In the genomic region with DNA sequence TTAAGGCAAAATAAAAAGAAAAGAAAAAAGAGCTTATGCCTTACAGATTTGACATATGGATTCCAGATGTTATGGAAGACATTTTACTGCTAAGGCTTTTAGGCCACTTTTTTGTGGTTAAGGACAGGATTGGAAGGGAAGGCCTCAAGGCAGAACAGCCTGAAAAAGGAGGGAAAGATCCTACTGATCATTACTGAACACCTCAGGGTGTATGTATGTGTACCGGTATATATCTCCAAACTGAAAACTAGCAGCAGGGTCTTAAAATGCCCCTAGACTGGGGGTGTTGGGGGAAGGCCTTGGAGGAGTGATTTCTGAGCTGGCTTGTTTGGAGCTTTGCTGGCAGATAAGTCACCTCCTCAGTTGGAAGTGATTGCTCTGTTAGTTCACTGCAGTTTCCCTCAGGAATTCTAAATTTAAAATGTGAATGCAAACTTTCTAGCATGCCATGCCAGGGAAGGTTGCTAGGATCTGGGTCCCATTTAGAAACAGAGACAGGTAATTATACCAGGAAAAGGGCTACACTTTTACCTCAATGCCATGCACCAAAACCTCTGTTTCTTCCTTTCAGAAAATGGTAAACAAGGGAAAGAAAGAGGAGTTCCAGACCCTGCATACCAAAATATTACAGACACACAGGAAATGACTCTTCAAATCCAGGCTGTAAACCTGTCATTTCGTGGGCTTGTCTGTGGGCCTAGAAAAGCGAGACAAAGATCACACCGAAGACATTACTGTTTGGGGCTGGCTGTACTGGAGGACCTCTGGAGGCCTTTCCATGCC, we compare ENCODE assay signal across 1 cellular context.
TF ChIP-seq lines count a peak whose summit lies in the region.

No MANE protein-coding gene starts in this region.

TF ChIP-seq in GM23338, 12 proteins besides CTCF, POLR2A, EP300 and RAD21:
- TF ChIP-seq EZH2 (IDR thresholded peaks at IDR 0.05; ENCODE audit: low read depth, unreplicated experiment) = no peak
- TF ChIP-seq STAT1 (IDR thresholded peaks at IDR 0.05; ENCODE audit: unreplicated experiment) = no peak
- no peak for TF ChIP-seq NANOG (IDR thresholded peaks at IDR 0.05; ENCODE audit: borderline replicate concordance)
- TF ChIP-seq EZH2phosphoT487 (IDR thresholded peaks at IDR 0.05; ENCODE audit: unreplicated experiment) = no peak
- TF ChIP-seq, protein P1, sequence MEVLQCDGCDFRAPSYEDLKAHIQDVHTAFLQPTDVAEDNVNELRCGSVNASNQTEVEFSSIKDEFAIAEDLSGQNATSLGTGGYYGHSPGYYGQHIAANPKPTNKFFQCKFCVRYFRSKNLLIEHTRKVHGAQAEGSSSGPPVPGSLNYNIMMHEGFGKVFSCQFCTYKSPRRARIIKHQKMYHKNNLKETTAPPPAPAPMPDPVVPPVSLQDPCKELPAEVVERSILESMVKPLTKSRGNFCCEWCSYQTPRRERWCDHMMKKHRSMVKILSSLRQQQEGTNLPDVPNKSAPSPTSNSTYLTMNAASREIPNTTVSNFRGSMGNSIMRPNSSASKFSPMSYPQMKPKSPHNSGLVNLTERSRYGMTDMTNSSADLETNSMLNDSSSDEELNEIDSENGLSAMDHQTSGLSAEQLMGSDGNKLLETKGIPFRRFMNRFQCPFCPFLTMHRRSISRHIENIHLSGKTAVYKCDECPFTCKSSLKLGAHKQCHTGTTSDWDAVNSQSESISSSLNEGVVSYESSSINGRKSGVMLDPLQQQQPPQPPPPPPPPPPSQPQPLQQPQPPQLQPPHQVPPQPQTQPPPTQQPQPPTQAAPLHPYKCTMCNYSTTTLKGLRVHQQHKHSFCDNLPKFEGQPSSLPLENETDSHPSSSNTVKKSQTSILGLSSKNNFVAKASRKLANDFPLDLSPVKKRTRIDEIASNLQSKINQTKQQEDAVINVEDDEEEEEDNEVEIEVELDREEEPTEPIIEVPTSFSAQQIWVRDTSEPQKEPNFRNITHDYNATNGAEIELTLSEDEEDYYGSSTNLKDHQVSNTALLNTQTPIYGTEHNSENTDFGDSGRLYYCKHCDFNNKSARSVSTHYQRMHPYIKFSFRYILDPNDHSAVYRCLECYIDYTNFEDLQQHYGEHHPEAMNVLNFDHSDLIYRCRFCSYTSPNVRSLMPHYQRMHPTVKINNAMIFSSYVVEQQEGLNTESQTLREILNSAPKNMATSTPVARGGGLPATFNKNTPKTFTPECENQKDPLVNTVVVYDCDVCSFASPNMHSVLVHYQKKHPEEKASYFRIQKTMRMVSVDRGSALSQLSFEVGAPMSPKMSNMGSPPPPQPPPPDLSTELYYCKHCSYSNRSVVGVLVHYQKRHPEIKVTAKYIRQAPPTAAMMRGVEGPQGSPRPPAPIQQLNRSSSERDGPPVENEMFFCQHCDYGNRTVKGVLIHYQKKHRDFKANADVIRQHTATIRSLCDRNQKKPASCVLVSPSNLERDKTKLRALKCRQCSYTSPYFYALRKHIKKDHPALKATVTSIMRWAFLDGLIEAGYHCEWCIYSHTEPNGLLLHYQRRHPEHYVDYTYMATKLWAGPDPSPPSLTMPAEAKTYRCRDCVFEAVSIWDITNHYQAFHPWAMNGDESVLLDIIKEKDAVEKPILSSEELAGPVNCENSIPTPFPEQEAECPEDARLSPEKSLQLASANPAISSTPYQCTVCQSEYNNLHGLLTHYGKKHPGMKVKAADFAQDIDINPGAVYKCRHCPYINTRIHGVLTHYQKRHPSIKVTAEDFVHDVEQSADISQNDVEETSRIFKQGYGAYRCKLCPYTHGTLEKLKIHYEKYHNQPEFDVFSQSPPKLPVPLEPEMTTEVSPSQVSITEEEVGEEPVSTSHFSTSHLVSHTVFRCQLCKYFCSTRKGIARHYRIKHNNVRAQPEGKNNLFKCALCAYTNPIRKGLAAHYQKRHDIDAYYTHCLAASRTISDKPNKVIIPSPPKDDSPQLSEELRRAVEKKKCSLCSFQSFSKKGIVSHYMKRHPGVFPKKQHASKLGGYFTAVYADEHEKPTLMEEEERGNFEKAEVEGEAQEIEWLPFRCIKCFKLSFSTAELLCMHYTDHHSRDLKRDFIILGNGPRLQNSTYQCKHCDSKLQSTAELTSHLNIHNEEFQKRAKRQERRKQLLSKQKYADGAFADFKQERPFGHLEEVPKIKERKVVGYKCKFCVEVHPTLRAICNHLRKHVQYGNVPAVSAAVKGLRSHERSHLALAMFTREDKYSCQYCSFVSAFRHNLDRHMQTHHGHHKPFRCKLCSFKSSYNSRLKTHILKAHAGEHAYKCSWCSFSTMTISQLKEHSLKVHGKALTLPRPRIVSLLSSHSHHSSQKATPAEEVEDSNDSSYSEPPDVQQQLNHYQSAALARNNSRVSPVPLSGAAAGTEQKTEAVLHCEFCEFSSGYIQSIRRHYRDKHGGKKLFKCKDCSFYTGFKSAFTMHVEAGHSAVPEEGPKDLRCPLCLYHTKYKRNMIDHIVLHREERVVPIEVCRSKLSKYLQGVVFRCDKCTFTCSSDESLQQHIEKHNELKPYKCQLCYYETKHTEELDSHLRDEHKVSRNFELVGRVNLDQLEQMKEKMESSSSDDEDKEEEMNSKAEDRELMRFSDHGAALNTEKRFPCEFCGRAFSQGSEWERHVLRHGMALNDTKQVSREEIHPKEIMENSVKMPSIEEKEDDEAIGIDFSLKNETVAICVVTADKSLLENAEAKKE (CRISPR knock-in tag; IDR thresholded peaks at IDR 0.05) = no peak
- TF ChIP-seq ZNF114 (CRISPR knock-in tag; IDR thresholded peaks at IDR 0.05) = no peak
- TF ChIP-seq ZNF331 (CRISPR knock-in tag; IDR thresholded peaks at IDR 0.05; ENCODE audit: low read depth) = no peak
- no peak for TF ChIP-seq JUNB (IDR thresholded peaks at IDR 0.05; ENCODE audit: unreplicated experiment)
- TF ChIP-seq, protein P2, sequence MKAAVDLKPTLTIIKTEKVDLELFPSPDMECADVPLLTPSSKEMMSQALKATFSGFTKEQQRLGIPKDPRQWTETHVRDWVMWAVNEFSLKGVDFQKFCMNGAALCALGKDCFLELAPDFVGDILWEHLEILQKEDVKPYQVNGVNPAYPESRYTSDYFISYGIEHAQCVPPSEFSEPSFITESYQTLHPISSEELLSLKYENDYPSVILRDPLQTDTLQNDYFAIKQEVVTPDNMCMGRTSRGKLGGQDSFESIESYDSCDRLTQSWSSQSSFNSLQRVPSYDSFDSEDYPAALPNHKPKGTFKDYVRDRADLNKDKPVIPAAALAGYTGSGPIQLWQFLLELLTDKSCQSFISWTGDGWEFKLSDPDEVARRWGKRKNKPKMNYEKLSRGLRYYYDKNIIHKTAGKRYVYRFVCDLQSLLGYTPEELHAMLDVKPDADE (IDR thresholded peaks at IDR 0.05) = no peak
